15 cellular contexts compared by ENCODE assay signal in genomic region chr12:19390208-19390607, GRCh38.
"Had no signal": no experiment of that assay in that cellular context is flagged by ENCODE, and none has a peak within 500 bp of the region (broad histone marks: within the 10 kb centered on the region; RNA-seq: fewer than 3 reads in every experiment).

No MANE protein-coding gene starts in this region.

- H3K27ac ChIP-seq: epithelial cell of prostate, upper lobe of left lung, WERI-Rb-1 had no signal

- H3K4me3 ChIP-seq: upper lobe of left lung had no signal

- H3K9me3 ChIP-seq: upper lobe of left lung had no signal

- H3K27me3 ChIP-seq: upper lobe of left lung had no signal

- DNase-seq: activated CD4-positive, alpha-beta T cell treated with anti-CD3 and anti-CD28 coated beads for 48 hours; activated naive CD4-positive, alpha-beta T cell treated with Interleukin-2 at 50 U/mL for 16 hours; caudate nucleus; cortex of kidney; effector memory CD4-positive, alpha-beta T cell; mesendoderm; right cardiac atrium; stimulated activated CD4-positive, alpha-beta T cell treated with anti-CD3 and anti-CD28 coated beads, Interleukin-2, amount 100 ng/mL, for 24 hours; stimulated activated naive CD4-positive, alpha-beta T cell treated with Interleukin-2 at 50 U/mL for 16 hours; T-helper 1 cell; upper lobe of left lung; WERI-Rb-1 had no signal

- H3K36me3 ChIP-seq: upper lobe of left lung, WERI-Rb-1 had no signal

- FAIRE-seq: astrocyte, frontal cortex had no signal

- H3K4me1 ChIP-seq: upper lobe of left lung had no signal

- ATAC-seq: right cardiac atrium had no signal
